ENCODE assay signal across 8 cellular contexts in genomic region chr5:87074934-87075541, GRCh38.
DNase-seq lines count a peak whose midpoint lies in the region; ATAC-seq and TF ChIP-seq lines count a peak whose summit lies in the region.

No MANE protein-coding gene starts in this region.

- H3K4me1 ChIP-seq in lower lobe of right lung (no peaks in the 10 kb centered on the region), psoas muscle (no peaks in the 10 kb centered on the region)

- intact Hi-C loops in lower lobe of right lung (cut with DNase I): no loop called here
- intact Hi-C loops in psoas muscle (cut with DNase I): no loop called here

- 37 to 66% (median 50%) methylated on average over 2 of the region's 2 CpGs for WGBS in psoas muscle, 3 donors

- H3K27me3 ChIP-seq in lower lobe of right lung (ENCODE audit: low read depth): no peaks in the 10 kb centered on the region
- H3K27me3 ChIP-seq in psoas muscle (ENCODE audit: insufficient read depth in 3 of 3, low read length in 2 of 3): no peaks in the 10 kb centered on the region

- H3K36me3 ChIP-seq in lower lobe of right lung (no peaks in the 10 kb centered on the region), psoas muscle (ENCODE audit: insufficient read depth in 1 of 2, low read depth in 1 of 2) (no peaks in the 10 kb centered on the region)

- H3K27ac ChIP-seq in lower lobe of right lung (no peak overlapping the region), psoas muscle (no peak overlapping the region)

- ATAC-seq in HG02642 (IDR thresholded peaks at IDR 0.05; ENCODE audit: poor library complexity, unreplicated experiment): peak; percentile 96
- ATAC-seq in lower lobe of right lung: peak; percentile 36 to 66
- ATAC-seq in psoas muscle: no peak

- H3K4me3 ChIP-seq in lower lobe of right lung: no peak overlapping the region
- no peak overlapping the region for H3K4me3 ChIP-seq in psoas muscle

- no peaks in the 10 kb centered on the region for H3K9me3 ChIP-seq in lower lobe of right lung
- H3K9me3 ChIP-seq in psoas muscle: no peaks in the 10 kb centered on the region

- TF ChIP-seq CTCF in lower lobe of right lung (IDR thresholded peaks at IDR 0.05) (no peak), psoas muscle (IDR thresholded peaks at IDR 0.05) (no peak)

- DNase-seq in SKM-1 treated with dmso at 0.1 percent for 144 hours (lab: John Stamatoyannopoulos, UW; ENCODE audit: unreplicated experiment) (peak; percentile 26), SKM-1 (lab: John Stamatoyannopoulos, UW; ENCODE audit: unreplicated experiment) (no peak), NAMALWA (ENCODE audit: low spot score) (peak; percentile 14), lower lobe of right lung (no peak), NCI-H524 (lab: John Stamatoyannopoulos, UW) (no peak), hepatic stellate cell (ENCODE audit: low spot score) (no peak), psoas muscle (no peak)

Comparison
In these comparisons a context has a peak if more than half of its experiments do, and no peak if none do; other contexts are left out.
1. DNase-seq: peak in SKM-1 treated with dmso at 0.1 percent for 144 hours (single experiment) and NAMALWA (single experiment); none in SKM-1 (single experiment), lower lobe of right lung (single experiment), NCI-H524 (0 of 2), hepatic stellate cell (single experiment) and psoas muscle (0 of 2).
2. ATAC-seq: peak in HG02642 (single experiment) and lower lobe of right lung (2 of 2); none in psoas muscle (0 of 4).